17 cellular contexts compared by ENCODE assay signal in the genomic region with DNA sequence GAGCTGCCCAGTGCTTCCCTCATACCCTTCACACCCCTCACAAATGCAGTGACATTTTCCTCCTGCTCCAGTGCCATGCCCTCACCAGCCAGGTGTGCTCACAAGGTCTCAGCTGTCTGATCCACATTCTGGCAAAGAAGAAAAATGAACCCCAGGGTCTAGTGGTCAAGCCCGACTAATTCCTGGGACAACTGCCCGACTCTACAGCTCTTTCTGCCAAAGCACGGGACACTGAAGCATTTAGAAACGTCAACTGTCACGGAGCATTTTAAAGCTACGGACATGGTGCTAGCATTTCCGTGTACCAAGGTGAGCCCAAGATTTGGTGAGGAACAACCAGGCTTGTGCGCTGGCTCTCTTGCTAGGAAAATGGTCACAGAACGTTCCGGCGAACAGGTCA. TPM values are rescaled to one million over a fixed set of nuclear protein-coding genes. Genes with fewer than 3 reads are reported as not detected.
DNase-seq lines count a peak whose midpoint lies in the region; ATAC-seq, FAIRE-seq and TF ChIP-seq lines count a peak whose summit lies in the region.
"Had no signal": no experiment of that assay in that cellular context is flagged by ENCODE, and none has a peak within 500 bp of the region (broad histone marks: within the 10 kb centered on the region; RNA-seq: fewer than 3 reads in every experiment).

No MANE protein-coding gene starts in this region.

- DNase-seq in right lobe of liver, result peak in 2 of 3 donors; percentile 3 to 11
- no peak for DNase-seq in HepG2 (ENCODE audit: low spot score)
- no peak for DNase-seq in hepatocyte (ENCODE audit: low spot score)
- no peak for DNase-seq in progenitor cell of endocrine pancreas (ENCODE audit: low spot score, unreplicated experiment)
- DNase-seq in aorta, result peak; percentile 20 to 39
- no peak for DNase-seq in AG08396 (ENCODE audit: low spot score)
- DNase-seq in GM12891 (ENCODE audit: insufficient read length, low spot score), result no peak
- DNase-seq: CD4-positive, CD25-positive, alpha-beta regulatory T cell; COR-L47; DMS 273 treated with DMSO at 0.1 percent for 48 hours; GDM1; H7; NCI-H187 treated with DMSO at 0.1 percent for 48 hours; NCI-H524 treated with DMSO at 0.1 percent for 48 hours had no signal

- H4K20me1 ChIP-seq in HepG2 (ENCODE audit: insufficient read depth, low read length) (no peaks in the 10 kb centered on the region), hepatocyte (ENCODE audit: insufficient read depth, poor library complexity, severe bottlenecking) (no peaks in the 10 kb centered on the region)

- H3K36me3 ChIP-seq in right lobe of liver, result no peaks in the 10 kb centered on the region
- no peaks in the 10 kb centered on the region for H3K36me3 ChIP-seq in HepG2 (replicated peaks in 1 of 2; ENCODE audit: control insufficient read depth in 1 of 2, insufficient read depth in 2 of 2, low read length in 2 of 2)
- H3K36me3 ChIP-seq in hepatocyte (replicated peaks; ENCODE audit: insufficient read depth, low read depth), result no peaks in the 10 kb centered on the region
- no peaks in the 10 kb centered on the region for H3K36me3 ChIP-seq in aorta (ENCODE audit: control insufficient read depth in 1 of 2, insufficient read depth in 2 of 2, low read length in 1 of 2)

- H3K79me2 ChIP-seq in HepG2 (ENCODE audit: insufficient read depth, low read length) (no peaks in the 10 kb centered on the region), hepatocyte (no peaks in the 10 kb centered on the region)

- POLR2A ChIA-PET in HepG2 (lab: Yijun Ruan, JAX), result no interaction called here

- H3K9me3 Mint-ChIP-seq in progenitor cell of endocrine pancreas (ENCODE audit: low read depth), result no peaks in the 10 kb centered on the region

- H3K4me3 ChIP-seq in right lobe of liver (no peak overlapping the region), HepG2 (replicated peaks in 1 of 3; ENCODE audit: insufficient read depth in 1 of 3, low read depth in 2 of 3, low read length in 3 of 3) (no peak overlapping the region), hepatocyte (no peak overlapping the region), aorta (ENCODE audit: low read length in 2 of 2) (no peak overlapping the region)
- H3K4me3 ChIP-seq: PC-9 had no signal

- no peaks in the 10 kb centered on the region for H3K9me2 ChIP-seq in hepatocyte (replicated peaks; ENCODE audit: insufficient read depth)

- H3K4me1 ChIP-seq in right lobe of liver (no peaks in the 10 kb centered on the region), HepG2 (ENCODE audit: insufficient read depth, low read length) (no peaks in the 10 kb centered on the region), hepatocyte (ENCODE audit: insufficient read depth) (peaks cover 14% of the 10 kb centered on the region), aorta (ENCODE audit: control insufficient read depth in 1 of 2, insufficient read depth in 2 of 2, low read length in 2 of 2) (no peaks in the 10 kb centered on the region)

- intact Hi-C loops in right lobe of liver (cut with DNase I), result no loop called here
- intact Hi-C loops in HepG2 (cut with micrococcal nuclease; ENCODE audit: unreplicated experiment), result no loop called here
- intact Hi-C loops in aorta (cut with DNase I), result loop anchor here in 1 of 2 donors (10.0 kb wide), 1 partner anchor 565 kb away; a partner anchor contains a TSS

- H3K9me3 ChIP-seq in right lobe of liver (no peaks in the 10 kb centered on the region), HepG2 (ENCODE audit: low read length) (no peaks in the 10 kb centered on the region), hepatocyte (ENCODE audit: low read depth) (no peaks in the 10 kb centered on the region), aorta (ENCODE audit: control insufficient read depth, low read length) (no peaks in the 10 kb centered on the region)

- TF ChIP-seq CTCF in right lobe of liver (IDR thresholded peaks at IDR 0.05) (no peak), HepG2 (CRISPR knock-in tag; IDR thresholded peaks at IDR 0.05) (no peak), hepatocyte (IDR thresholded peaks at IDR 0.05; ENCODE audit: poor library complexity) (no peak), progenitor cell of endocrine pancreas (IDR thresholded peaks at IDR 0.05; ENCODE audit: unreplicated experiment) (no peak)

- H3K4me1 Mint-ChIP-seq in progenitor cell of endocrine pancreas (ENCODE audit: low read depth), result no peaks in the 10 kb centered on the region

- in situ Hi-C loops in HepG2 (cut with HindIII; ENCODE audit: extremely low pct_ligation_motif_present, low pct_unique_long_range_greater_than_20kb), result loop anchor here (10.0 kb wide), 1 partner anchor 555 kb away; no protein-coding TSS in a partner anchor

- no TSS peak for BruUV-seq in HepG2 (replicated peaks; lab: Mats Ljungman, UMichigan)

- TF ChIP-seq EP300 in HepG2 (IDR thresholded peaks at IDR 0.05; ENCODE audit: low read depth in 2 of 2, low read length in 2 of 2), result no peak
- no peak for TF ChIP-seq EP300 in HepG2 (CRISPR knock-in tag; IDR thresholded peaks at IDR 0.05; ENCODE audit: borderline replicate concordance)

- H3K27ac ChIP-seq in right lobe of liver, result no peak overlapping the region
- H3K27ac ChIP-seq in HepG2 (ENCODE audit: extremely low read length, insufficient read depth, low read length), result no peak overlapping the region
- H3K27ac ChIP-seq in hepatocyte, result no peak overlapping the region
- no peak overlapping the region for H3K27ac ChIP-seq in aorta (ENCODE audit: low read depth in 1 of 2, low read length in 2 of 2)
- H3K27ac ChIP-seq: KMS-11, PC-9 had no signal

- no peak overlapping the region for H3K4me3 Mint-ChIP-seq in progenitor cell of endocrine pancreas (ENCODE audit: low read depth)
- H3K4me3 Mint-ChIP-seq: CD4-positive, CD25-positive, alpha-beta regulatory T cell had no signal

- no peaks in the 10 kb centered on the region for H3K27me3 ChIP-seq in right lobe of liver
- H3K27me3 ChIP-seq in HepG2 (ENCODE audit: control insufficient read depth in 1 of 2, insufficient read depth in 2 of 2, low read length in 2 of 2), result peaks cover 5 to 46% of the 10 kb centered on the region in 2 experiments; a peak in 4 of 5 replicates
- no peaks in the 10 kb centered on the region for H3K27me3 ChIP-seq in hepatocyte
- no peaks in the 10 kb centered on the region for H3K27me3 ChIP-seq in aorta (ENCODE audit: control insufficient read depth in 1 of 2, insufficient read depth in 2 of 2, low read length in 1 of 2)

- H3K27me3 Mint-ChIP-seq in progenitor cell of endocrine pancreas, result peaks cover 32% of the 10 kb centered on the region

- no peaks in the 10 kb centered on the region for H3K36me3 Mint-ChIP-seq in progenitor cell of endocrine pancreas (ENCODE audit: insufficient read depth)
- H3K36me3 Mint-ChIP-seq: CD4-positive, CD25-positive, alpha-beta regulatory T cell had no signal

- H2AFZ ChIP-seq in HepG2 (ENCODE audit: low read length) (no peak overlapping the region), hepatocyte (no peak overlapping the region)
- H2AFZ ChIP-seq: PC-9 had no signal

- FAIRE-seq in HepG2 (lab: Jason Lieb, UNC) (no peak), GM12891 (lab: Jason Lieb, UNC) (no peak)

- peak overlapping the region; percentile 82 for H3K27ac Mint-ChIP-seq in progenitor cell of endocrine pancreas
- H3K27ac Mint-ChIP-seq: CD4-positive, CD25-positive, alpha-beta regulatory T cell had no signal

- CTCF ChIA-PET in HepG2 (lab: Yijun Ruan, JAX; ENCODE audit: low intra/inter-chr PET ratio, low total read pairs), result no interaction called here

- H3K9ac ChIP-seq in HepG2 (ENCODE audit: insufficient read depth, low read depth, low read length), result no peak overlapping the region
- H3K9ac ChIP-seq: KMS-11 had no signal

- no peak for TF ChIP-seq POLR2A in right lobe of liver (IDR thresholded peaks at IDR 0.05)
- TF ChIP-seq POLR2A in HepG2 (IDR thresholded peaks at IDR 0.05; ENCODE audit: insufficient read depth in 1 of 2, low read depth in 2 of 2, low read length in 2 of 2), result no peak
- TF ChIP-seq POLR2A in GM12891 (IDR thresholded peaks at IDR 0.05; ENCODE audit: low read depth, low read length), result no peak

- no peak for TF ChIP-seq RAD21 in HepG2 (CRISPR knock-in tag; IDR thresholded peaks at IDR 0.05)

- 64% methylated on average over 11 of the region's 11 CpGs for WGBS in right lobe of liver (ENCODE audit: insufficient coverage, low coverage, low lambda C conversion rate, missing lambda C conversion rate)
- 59% methylated on average over 11 of the region's 11 CpGs for WGBS in HepG2 (ENCODE audit: low lambda C conversion rate)
- 72% methylated on average over 11 of the region's 11 CpGs for WGBS in hepatocyte (ENCODE audit: low lambda C conversion rate, missing lambda C conversion rate)
- 45 to 46% methylated on average over 11 of the region's 11 CpGs for WGBS in aorta, 2 donors

- ATAC-seq in right lobe of liver (no peak), HepG2 (no peak), aorta (ENCODE audit: low FRiP score) (no peak), HG03432 (IDR thresholded peaks at IDR 0.05; ENCODE audit: unreplicated experiment) (no peak)

- H3K4me2 ChIP-seq in HepG2 (ENCODE audit: low read depth, low read length), result no peak overlapping the region
- peak overlapping the region; percentile 31 for H3K4me2 ChIP-seq in hepatocyte
- H3K4me2 ChIP-seq: KMS-11, PC-9 had no signal

RNA-seq across cellular contexts. Expression of a gene that starts 56.8 kb away (rescaled TPM):
- total RNA-seq in right lobe of liver (100 to 1,000 TPM in 3 of 6 experiments, 10 to 100 TPM in 3; 64.3 to 133 (median 85.8) TPM), HepG2 (2016; rRNA removed; fragmentation: Illumina TruSeq; extraction: Trizol) (6.5 and 18.0 TPM in 2 replicates), hepatocyte (35.4 and 40.3 TPM in 2 replicates), progenitor cell of endocrine pancreas (113 and 123 TPM in 2 replicates), aorta (100 to 1,000 TPM in 1 of 2 donors, 10 to 100 TPM in 1; 88.3 to 164 TPM)
- 9.3 and 10.3 TPM in 2 replicates for total RNA-seq in HepG2 (2016; cell fraction: cytosol; rRNA removed; fragmentation: Illumina TruSeq; extraction: Trizol; ENCODE audit: low read depth)
- total RNA-seq in HepG2 (2016; cell fraction: insoluble cytoplasmic fraction; rRNA removed; fragmentation: Illumina TruSeq; extraction: Trizol), result 6.3 and 18.2 TPM in 2 replicates
- total RNA-seq in HepG2 (2016; cell fraction: membrane; rRNA removed; fragmentation: Illumina TruSeq; extraction: Trizol), result 12.3 and 14.3 TPM in 2 replicates
- total RNA-seq in HepG2 (2016; cell fraction: nucleus; rRNA removed; fragmentation: Illumina TruSeq; extraction: Trizol), result 28.0 and 31.5 TPM in 2 replicates
- polyA plus RNA-seq in HepG2 (2011; rRNA removed) (78.6 and 94.3 TPM in 2 replicates), hepatocyte (60.0 and 82.2 TPM in 2 replicates), aorta (10 to 100 TPM; 16.9 to 72.0 TPM)
- polyA plus RNA-seq in HepG2 (2011; cell fraction: cytosol; rRNA removed), result 35.8 and 36.7 TPM in 2 replicates
- 312 and 345 TPM in 2 replicates for polyA plus RNA-seq in HepG2 (2011; cell fraction: nucleus; rRNA removed)
- polyA plus RNA-seq in HepG2 (2012), result 25.4 and 34.0 TPM in 2 replicates
- polyA plus RNA-seq in HepG2 (2016; cell fraction: cytosol; fragmentation: Illumina TruSeq; extraction: Trizol; ENCODE audit: low read depth), result 6.9 and 8.7 TPM in 2 replicates
- polyA plus RNA-seq in HepG2 (2016; cell fraction: insoluble cytoplasmic fraction; fragmentation: Illumina TruSeq; extraction: Trizol; ENCODE audit: low read depth), result 6.1 and 7.0 TPM in 2 replicates
- 9.0 and 11.2 TPM in 2 replicates for polyA plus RNA-seq in HepG2 (2016; cell fraction: membrane; fragmentation: Illumina TruSeq; extraction: Trizol; ENCODE audit: low read depth)
- polyA plus RNA-seq in HepG2 (2016; cell fraction: nucleus; fragmentation: Illumina TruSeq; extraction: Trizol; ENCODE audit: insufficient read depth, low read depth), result 47.5 and 57.4 TPM in 2 replicates
- 97.9 and 139 TPM in 2 replicates for polyA minus RNA-seq in HepG2 (2011; rRNA and poly(A)+ RNA removed; ENCODE audit: low replicate concordance)
- polyA minus RNA-seq in HepG2 (2011; cell fraction: cytosol; rRNA and poly(A)+ RNA removed), result 10.3 and 11.5 TPM in 2 replicates
- 134 and 154 TPM in 2 replicates for polyA minus RNA-seq in HepG2 (2011; cell fraction: nucleus; rRNA and poly(A)+ RNA removed)
- polyA plus RNA-seq in GM12891 (2012; ENCODE audit: low read depth, missing spikeins), result 24.9 TPM

Comparison
In these comparisons a context has a peak if more than half of its experiments do, and no peak if none do; other contexts are left out.
1. DNase-seq: peak in right lobe of liver (2 of 3) and aorta (2 of 2); none in HepG2 (single experiment), hepatocyte (single experiment), progenitor cell of endocrine pancreas (single experiment), AG08396 (single experiment) and GM12891 (single experiment).